37 cellular contexts compared by ENCODE assay signal in the genomic region with DNA sequence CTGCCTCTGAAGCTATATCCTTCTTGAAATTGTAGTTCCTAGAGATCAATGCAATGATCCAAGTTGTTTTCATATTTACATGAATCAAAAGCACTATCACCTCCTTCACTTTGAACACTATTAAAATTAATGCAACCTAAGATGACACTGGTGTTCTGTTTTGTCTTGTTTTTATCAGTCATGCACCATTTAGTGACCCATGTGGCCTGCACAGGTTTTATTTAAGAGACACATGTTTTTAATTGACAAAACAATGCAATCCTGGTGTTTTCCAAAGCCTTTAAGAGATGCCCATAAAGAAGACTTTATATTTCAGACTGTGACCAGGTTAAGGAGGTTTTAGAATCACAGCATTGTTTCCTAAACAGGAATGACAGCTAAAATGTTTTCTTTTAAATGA.
DNase-seq lines count a peak whose midpoint lies in the region; ATAC-seq, FAIRE-seq and TF ChIP-seq lines count a peak whose summit lies in the region.
"Had no signal": no experiment of that assay in that cellular context is flagged by ENCODE, and none has a peak within 500 bp of the region (broad histone marks: within the 10 kb centered on the region; RNA-seq: fewer than 3 reads in every experiment).

No MANE protein-coding gene starts in this region.

- H3K9me3 Mint-ChIP-seq in nephron progenitor cell = no peaks in the 10 kb centered on the region
- H3K9me3 Mint-ChIP-seq: CD4-positive, alpha-beta T cell; CD8-positive, alpha-beta T cell had no signal

- TF ChIP-seq RAD21 in SK-N-SH (IDR thresholded peaks at IDR 0.05; ENCODE audit: low read length) (no peak), HepG2 (CRISPR knock-in tag; IDR thresholded peaks at IDR 0.05) (no peak)

- H3K79me2 ChIP-seq in SK-N-SH (ENCODE audit: insufficient read depth) = no peaks in the 10 kb centered on the region
- H3K79me2 ChIP-seq in HepG2 (ENCODE audit: insufficient read depth, low read length) = no peaks in the 10 kb centered on the region
- H3K79me2 ChIP-seq in smooth muscle cell (ENCODE audit: low read depth) = no peaks in the 10 kb centered on the region

- H3K36me3 ChIP-seq in SK-N-SH (replicated peaks in 1 of 2; ENCODE audit: control insufficient read depth in 1 of 2, insufficient read depth in 2 of 2, low read length in 1 of 2) (no peaks in the 10 kb centered on the region), HepG2 (replicated peaks in 1 of 2; ENCODE audit: control insufficient read depth in 1 of 2, insufficient read depth in 2 of 2, low read length in 2 of 2) (no peaks in the 10 kb centered on the region), right lobe of liver (no peaks in the 10 kb centered on the region), smooth muscle cell (ENCODE audit: low read depth) (no peaks in the 10 kb centered on the region), suprapubic skin (no peaks in the 10 kb centered on the region)
- H3K36me3 ChIP-seq: BE2C; BLaER1; BLaER1 treated with 17β-estradiol and CSF1 and Interleukin-3, amounts not matched to agents 10 nM and 100 nM had no signal

- no peak for FAIRE-seq in HepG2 (lab: Jason Lieb, UNC)
- FAIRE-seq: A204.1, A549, D721Med had no signal

- intact Hi-C loops in HepG2 (cut with micrococcal nuclease; ENCODE audit: unreplicated experiment) (no loop called here), right lobe of liver (cut with DNase I) (no loop called here)

- H3K4me3 Mint-ChIP-seq in nephron progenitor cell = no peak overlapping the region
- H3K4me3 Mint-ChIP-seq: B cell; CD14-positive monocyte; CD4-positive, alpha-beta memory T cell; CD4-positive, alpha-beta T cell; CD4-positive, CD25-positive, alpha-beta regulatory T cell; CD8-positive, alpha-beta memory T cell; CD8-positive, alpha-beta T cell had no signal

- BruUV-seq in HepG2 (replicated peaks; lab: Mats Ljungman, UMichigan) = no TSS peak

- H3K9me2 ChIP-seq in SK-N-SH = no peaks in the 10 kb centered on the region

- H3K4me1 Mint-ChIP-seq in nephron progenitor cell = peaks cover 22% of the 10 kb centered on the region
- H3K4me1 Mint-ChIP-seq: CD4-positive, alpha-beta memory T cell; CD4-positive, CD25-positive, alpha-beta regulatory T cell; CD8-positive, alpha-beta memory T cell had no signal

- H3K4me1 ChIP-seq in SK-N-SH (ENCODE audit: control insufficient read depth in 1 of 2, insufficient read depth in 2 of 2, low read depth in 1 of 2, low read length in 1 of 2) = no peaks in the 10 kb centered on the region
- H3K4me1 ChIP-seq in HepG2 (ENCODE audit: insufficient read depth, low read length) = no peaks in the 10 kb centered on the region
- H3K4me1 ChIP-seq in right lobe of liver = no peaks in the 10 kb centered on the region
- H3K4me1 ChIP-seq in smooth muscle cell (ENCODE audit: low read depth) = no peaks in the 10 kb centered on the region
- H3K4me1 ChIP-seq in suprapubic skin = no peaks in the 10 kb centered on the region
- H3K4me1 ChIP-seq: A549, BE2C, Caco-2 had no signal

- H3K27ac ChIP-seq in SK-N-SH (ENCODE audit: low read depth in 2 of 2, low read length in 1 of 2) (no peak overlapping the region), HepG2 (ENCODE audit: extremely low read length, insufficient read depth, low read length) (no peak overlapping the region), right lobe of liver (no peak overlapping the region), smooth muscle cell (ENCODE audit: low read depth) (no peak overlapping the region), suprapubic skin (no peak overlapping the region)
- H3K27ac ChIP-seq: 22Rv1; A549; BLaER1; BLaER1 treated with 17β-estradiol and CSF1 and Interleukin-3, amounts not matched to agents 10 nM and 100 nM; C4-2B had no signal

- no peak for DNase-seq in SK-N-SH
- DNase-seq in HepG2 (ENCODE audit: low spot score) = no peak
- no peak for DNase-seq in right lobe of liver
- peak; percentile 82 for DNase-seq in SK-N-DZ (ENCODE audit: low spot score)
- DNase-seq in nephron progenitor cell = no peak
- DNase-seq in smooth muscle cell (lab: John Stamatoyannopoulos, UW; ENCODE audit: unreplicated experiment) = no peak
- DNase-seq in suprapubic skin (ENCODE audit: low spot score in 2 of 2) = no peak
- DNase-seq: 8988T; ACHN; AML-193; BE2C; C1 segment of cervical spinal cord; Caco-2; Calu3; CD4-positive, alpha-beta memory T cell; CD4-positive, alpha-beta T cell; CD4-positive, CD25-positive, alpha-beta regulatory T cell; CD8-positive, alpha-beta memory T cell; CD8-positive, alpha-beta T cell; COR-L47; DMS 273 treated with DMSO at 0.1 percent for 48 hours; DMS153; DMS53; DMS79; DMS79 treated with DMSO at 0.1 percent for 48 hours; DND-41; EL had no signal

- POLR2A ChIA-PET in SK-N-SH (lab: Yijun Ruan, JAX) = no interaction called here
- POLR2A ChIA-PET in HepG2 (lab: Yijun Ruan, JAX) = no interaction called here

- no peak overlapping the region for H2AFZ ChIP-seq in SK-N-SH (ENCODE audit: low read depth)
- H2AFZ ChIP-seq in HepG2 (ENCODE audit: low read length) = no peak overlapping the region
- no peak overlapping the region for H2AFZ ChIP-seq in smooth muscle cell (ENCODE audit: low read depth)

- TF ChIP-seq EP300 in SK-N-SH (IDR thresholded peaks at IDR 0.05; ENCODE audit: borderline replicate concordance in 1 of 2, low read depth in 1 of 2, low read length in 1 of 2) (no peak), HepG2 (IDR thresholded peaks at IDR 0.05; ENCODE audit: low read depth in 2 of 2, low read length in 2 of 2) (no peak), HepG2 (CRISPR knock-in tag; IDR thresholded peaks at IDR 0.05; ENCODE audit: borderline replicate concordance) (no peak), suprapubic skin (IDR thresholded peaks at IDR 0.05) (no peak)

- TF ChIP-seq POLR2A in HepG2 (IDR thresholded peaks at IDR 0.05; ENCODE audit: insufficient read depth in 1 of 2, low read depth in 2 of 2, low read length in 2 of 2) (no peak), right lobe of liver (IDR thresholded peaks at IDR 0.05) (no peak), suprapubic skin (IDR thresholded peaks at IDR 0.05) (no peak)

- H3K27me3 ChIP-seq in SK-N-SH (ENCODE audit: insufficient read depth) (no peaks in the 10 kb centered on the region), HepG2 (ENCODE audit: control insufficient read depth in 1 of 2, insufficient read depth in 2 of 2, low read length in 2 of 2) (no peaks in the 10 kb centered on the region; a peak in 1 of 5 replicates), right lobe of liver (no peaks in the 10 kb centered on the region), smooth muscle cell (ENCODE audit: low read depth) (no peaks in the 10 kb centered on the region), suprapubic skin (no peaks in the 10 kb centered on the region)
- H3K27me3 ChIP-seq: BE2C; BLaER1; BLaER1 treated with 17β-estradiol and CSF1 and Interleukin-3, amounts not matched to agents 10 nM and 100 nM had no signal

- CTCF ChIA-PET in SK-N-SH (lab: Yijun Ruan, JAX) (interaction anchor here (1.0 kb wide), 1 partner anchor 9 kb away, joined by 3 read pairs; no protein-coding TSS in a partner anchor), HepG2 (lab: Yijun Ruan, JAX; ENCODE audit: low intra/inter-chr PET ratio, low total read pairs) (no interaction called here)

- no peak for ATAC-seq in SK-N-SH treated with all-trans-retinoic acid at 6 μM for 48 hours
- ATAC-seq in HepG2 = no peak
- no peak for ATAC-seq in right lobe of liver
- ATAC-seq: A549; CD8-positive, alpha-beta T cell had no signal

- H3K4me3 ChIP-seq in SK-N-SH (ENCODE audit: low read depth in 2 of 2, low read length in 1 of 2) (no peak overlapping the region), HepG2 (replicated peaks in 1 of 3; ENCODE audit: insufficient read depth in 1 of 3, low read depth in 2 of 3, low read length in 3 of 3) (no peak overlapping the region), right lobe of liver (no peak overlapping the region), smooth muscle cell (no peak overlapping the region), suprapubic skin (no peak overlapping the region)
- H3K4me3 ChIP-seq: A549; BLaER1; BLaER1 treated with 17β-estradiol and CSF1 and Interleukin-3, amounts not matched to agents 10 nM and 100 nM had no signal

- H3K27ac Mint-ChIP-seq in nephron progenitor cell = peak overlapping the region; percentile 24
- H3K27ac Mint-ChIP-seq: B cell; CD14-positive monocyte; CD4-positive, alpha-beta memory T cell; CD4-positive, alpha-beta T cell; CD4-positive, CD25-positive, alpha-beta regulatory T cell; CD8-positive, alpha-beta memory T cell; CD8-positive, alpha-beta T cell had no signal

- no peaks in the 10 kb centered on the region for H3K27me3 Mint-ChIP-seq in nephron progenitor cell (ENCODE audit: low read depth, poor library complexity)
- H3K27me3 Mint-ChIP-seq: B cell; CD4-positive, alpha-beta memory T cell; CD4-positive, alpha-beta T cell; CD4-positive, CD25-positive, alpha-beta regulatory T cell; CD8-positive, alpha-beta memory T cell had no signal

- H3F3A ChIP-seq in SK-N-SH (replicated peaks; ENCODE audit: insufficient read depth) (no peaks in the 10 kb centered on the region), smooth muscle cell (ENCODE audit: low read depth) (no peaks in the 10 kb centered on the region)

- TF ChIP-seq CTCF in SK-N-SH (IDR thresholded peaks at IDR 0.05) = no peak
- no peak for TF ChIP-seq CTCF in HepG2 (CRISPR knock-in tag; IDR thresholded peaks at IDR 0.05)
- TF ChIP-seq CTCF in right lobe of liver (IDR thresholded peaks at IDR 0.05) = no peak
- no peak for TF ChIP-seq CTCF in nephron progenitor cell (IDR thresholded peaks at IDR 0.05)
- TF ChIP-seq CTCF in smooth muscle cell (IDR thresholded peaks at IDR 0.05; ENCODE audit: borderline replicate concordance, insufficient read depth, poor library complexity, severe bottlenecking) = no peak
- TF ChIP-seq CTCF in suprapubic skin (IDR thresholded peaks at IDR 0.05) = no peak

- H3K9ac ChIP-seq in SK-N-SH = no peak overlapping the region
- no peak overlapping the region for H3K9ac ChIP-seq in HepG2 (ENCODE audit: insufficient read depth, low read depth, low read length)
- no peak overlapping the region for H3K9ac ChIP-seq in smooth muscle cell (ENCODE audit: low read depth)
- H3K9ac ChIP-seq: BLaER1; BLaER1 treated with 17β-estradiol and CSF1 and Interleukin-3, amounts not matched to agents 10 nM and 100 nM had no signal

- H3K36me3 Mint-ChIP-seq in nephron progenitor cell (ENCODE audit: low read depth) = no peaks in the 10 kb centered on the region
- H3K36me3 Mint-ChIP-seq: CD14-positive monocyte; CD4-positive, alpha-beta memory T cell; CD4-positive, CD25-positive, alpha-beta regulatory T cell; CD8-positive, alpha-beta memory T cell; CD8-positive, alpha-beta T cell had no signal

- no peak overlapping the region for H3K4me2 ChIP-seq in SK-N-SH
- H3K4me2 ChIP-seq in HepG2 (ENCODE audit: low read depth, low read length) = no peak overlapping the region
- no peak overlapping the region for H3K4me2 ChIP-seq in smooth muscle cell
- H3K4me2 ChIP-seq: A549, BLaER1 had no signal

- H3K9me3 ChIP-seq in SK-N-SH (no peaks in the 10 kb centered on the region), HepG2 (ENCODE audit: low read length) (no peaks in the 10 kb centered on the region), right lobe of liver (no peaks in the 10 kb centered on the region), smooth muscle cell (replicated peaks; ENCODE audit: low read depth) (no peaks in the 10 kb centered on the region), suprapubic skin (no peaks in the 10 kb centered on the region)
- H3K9me3 ChIP-seq: A549; BE2C; BLaER1; BLaER1 treated with 17β-estradiol and CSF1 and Interleukin-3, amounts not matched to agents 10 nM and 100 nM; Caco-2 had no signal

- in situ Hi-C loops in HepG2 (cut with HindIII; ENCODE audit: extremely low pct_ligation_motif_present, low pct_unique_long_range_greater_than_20kb) = no loop called here

- H4K20me1 ChIP-seq in SK-N-SH (ENCODE audit: insufficient read depth) (no peaks in the 10 kb centered on the region), HepG2 (ENCODE audit: insufficient read depth, low read length) (no peaks in the 10 kb centered on the region), smooth muscle cell (ENCODE audit: low read depth) (no peaks in the 10 kb centered on the region)
- H4K20me1 ChIP-seq: BLaER1; BLaER1 treated with 17β-estradiol and CSF1 and Interleukin-3, amounts not matched to agents 10 nM and 100 nM had no signal
